13 cellular contexts compared by ENCODE assay signal in the genomic region with DNA sequence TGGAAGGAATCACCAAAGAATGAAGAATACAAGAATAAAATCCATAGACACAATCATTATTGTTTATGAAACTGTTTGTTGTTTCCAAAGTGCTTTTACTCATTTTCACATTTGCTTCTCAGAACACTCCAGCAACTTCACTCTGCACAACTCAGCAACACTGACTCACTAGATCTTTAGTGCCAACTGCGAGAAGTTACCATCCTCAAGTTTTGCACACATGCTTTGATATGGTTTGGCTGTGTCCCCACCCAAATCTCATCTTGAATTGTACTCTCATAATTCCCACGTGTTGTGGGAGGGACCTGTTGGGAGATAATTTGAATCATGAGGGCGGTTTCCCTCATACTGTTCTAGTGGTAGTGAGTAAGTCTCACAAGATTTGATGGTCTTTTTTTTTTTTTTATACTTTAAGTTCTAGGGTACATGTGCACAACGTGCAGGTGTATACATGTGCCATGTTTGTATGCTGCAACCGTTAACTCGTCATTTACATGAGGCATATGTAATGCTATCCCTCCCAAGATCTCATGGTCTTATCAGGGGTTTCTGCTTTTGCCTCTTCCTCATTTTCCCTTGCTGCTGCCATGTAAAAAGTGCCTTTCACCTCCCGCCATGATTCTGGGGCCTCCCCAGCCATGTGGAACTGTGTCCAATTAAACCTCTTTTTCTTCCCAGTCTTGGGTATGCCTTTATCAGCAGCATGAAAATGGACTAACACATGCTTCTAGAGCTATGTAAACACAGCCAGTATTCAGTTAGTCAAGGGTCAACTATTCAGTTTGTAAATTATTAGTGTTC. TPM values are rescaled to one million over a fixed set of nuclear protein-coding genes. Genes with fewer than 3 reads are reported as not detected.
DNase-seq lines count a peak whose midpoint lies in the region; ATAC-seq, FAIRE-seq and TF ChIP-seq lines count a peak whose summit lies in the region.
"Had no signal": no experiment of that assay in that cellular context is flagged by ENCODE, and none has a peak within 500 bp of the region (broad histone marks: within the 10 kb centered on the region; RNA-seq: fewer than 3 reads in every experiment).

No MANE protein-coding gene starts in this region.

- H3K9me3 Mint-ChIP-seq in naive thymus-derived CD4-positive, alpha-beta T cell: peaks cover 0 to 5% (median 0%) of the 10 kb centered on the region in 11 donors
- H3K9me3 Mint-ChIP-seq: activated B cell treated with CpG ODN at 0.5 μM for 24 hours had no signal

- ATAC-seq in A549 (peak in 1 of 2 experiments; percentile 50; a peak in 1 of 6 replicates), K562 (no peak)
- no peak for ATAC-seq in naive thymus-derived CD4-positive, alpha-beta T cell

- CTCF ChIA-PET in A549 (lab: Yijun Ruan, JAX): interaction anchor here (2.6 kb wide), 1 partner anchor 127 kb away, joined by 12 read pairs; no protein-coding TSS in a partner anchor
- CTCF ChIA-PET in K562 (lab: Yijun Ruan, JAX; ENCODE audit: low intra/inter-chr PET ratio): no interaction called here
- CTCF ChIA-PET in naive thymus-derived CD4-positive, alpha-beta T cell (lab: Charles Lee): interaction anchor here (1.8 kb wide), 1 partner anchor 127 kb away, joined by 12 read pairs; no protein-coding TSS in a partner anchor

- H3K4me2 ChIP-seq in A549: peak overlapping the region; percentile 26
- H3K4me2 ChIP-seq in DOHH2 (ENCODE audit: low read length): peak overlapping the region; percentile 12
- H3K4me2 ChIP-seq in K562 (ENCODE audit: insufficient read depth, low read length): no peak overlapping the region

- no peak for DNase-seq in A549 (ENCODE audit: low read depth in 1 of 2, low spot score in 1 of 2)
- DNase-seq in K562 (ENCODE audit: extremely low read depth in 1 of 4, low spot score in 3 of 4): no peak
- DNase-seq in naive thymus-derived CD4-positive, alpha-beta T cell: no peak
- no peak for DNase-seq in NK-92 (lab: John Stamatoyannopoulos, UW; ENCODE audit: unreplicated experiment)
- DNase-seq in spleen: no peak
- DNase-seq in DMS153 treated with DMSO at 0.1 percent for 48 hours (lab: John Stamatoyannopoulos, UW; ENCODE audit: unreplicated experiment): no peak
- DNase-seq in RKO (ENCODE audit: low spot score): no peak
- DNase-seq: activated B cell treated with CpG ODN at 0.5 μM for 24 hours, amniotic stem cell, NCI-H2227 treated with DMSO at 0.1 percent for 48 hours, SHP77 treated with DMSO at 0.1 percent for 48 hours had no signal

- H3K36me3 ChIP-seq in DOHH2 (ENCODE audit: control insufficient read depth, low read length) (peaks cover 43% of the 10 kb centered on the region), K562 (ENCODE audit: control insufficient read depth, insufficient read depth, low read length) (peaks cover 10% of the 10 kb centered on the region; the same call in 2 of the 3 replicates), spleen (peaks cover 0 to 4% (median 0%) of the 10 kb centered on the region in 6 donors)
- H3K36me3 ChIP-seq in naive thymus-derived CD4-positive, alpha-beta T cell (ENCODE audit: control insufficient read depth in 2 of 3, insufficient read depth in 3 of 3, low read length in 3 of 3): no peaks in the 10 kb centered on the region

- H3K4me3 ChIP-seq in A549 (no peak overlapping the region), DOHH2 (ENCODE audit: low read length) (no peak overlapping the region), K562 (no peak overlapping the region), spleen (no peak overlapping the region)
- H3K4me3 ChIP-seq in naive thymus-derived CD4-positive, alpha-beta T cell (ENCODE audit: low read length): no peak overlapping the region

- H4K20me1 ChIP-seq in DOHH2 (ENCODE audit: control insufficient read depth, insufficient read depth, low read depth, low read length) (peaks cover 4% of the 10 kb centered on the region), K562 (replicated peaks; ENCODE audit: control insufficient read depth, insufficient read depth, low read length) (no peaks in the 10 kb centered on the region; the same call in 1 of the 2 replicates)

- H3K27ac Mint-ChIP-seq in naive thymus-derived CD4-positive, alpha-beta T cell: peak overlapping the region in 6 of 9 donors; percentile 1 to 84 (median 61)

- H2AFZ ChIP-seq in K562 (ENCODE audit: low read depth, low read length): no peak overlapping the region

- H3K4me1 ChIP-seq in A549 (peaks cover 39% of the 10 kb centered on the region), DOHH2 (ENCODE audit: control insufficient read depth, low read length) (peaks cover 84% of the 10 kb centered on the region), K562 (replicated peaks in 1 of 2; ENCODE audit: control insufficient read depth in 2 of 2, insufficient read depth in 2 of 2, low read length in 2 of 2) (no peaks in the 10 kb centered on the region; a peak in 1 of 5 replicates), spleen (peaks cover 11 to 54% (median 20%) of the 10 kb centered on the region in 6 donors)
- H3K4me1 ChIP-seq in naive thymus-derived CD4-positive, alpha-beta T cell (ENCODE audit: control insufficient read depth in 2 of 2, insufficient read depth in 2 of 2, low read length in 2 of 2): peaks cover 0 to 8% of the 10 kb centered on the region in 2 donors

- TF ChIP-seq EP300 in A549 (IDR thresholded peaks at IDR 0.05) (no peak), K562 (IDR thresholded peaks at IDR 0.05; ENCODE audit: low read length) (no peak)

- no peaks in the 10 kb centered on the region for H3K9me1 ChIP-seq in K562 (ENCODE audit: control insufficient read depth, insufficient read depth, low read length)

- in situ Hi-C loops in K562 (cut with MboI): no loop called here

- H3K27me3 ChIP-seq in DOHH2 (ENCODE audit: control insufficient read depth, low read length): no peaks in the 10 kb centered on the region
- H3K27me3 ChIP-seq in K562 (ENCODE audit: control insufficient read depth in 2 of 2, insufficient read depth in 2 of 2, low read length in 2 of 2): no peaks in the 10 kb centered on the region
- no peaks in the 10 kb centered on the region for H3K27me3 ChIP-seq in naive thymus-derived CD4-positive, alpha-beta T cell (ENCODE audit: control insufficient read depth in 2 of 2, insufficient read depth in 2 of 2, low read length in 2 of 2)
- no peaks in the 10 kb centered on the region for H3K27me3 ChIP-seq in spleen (replicated peaks in 1 of 7)

- H3K4me3 Mint-ChIP-seq in naive thymus-derived CD4-positive, alpha-beta T cell: no peak overlapping the region
- H3K4me3 Mint-ChIP-seq: activated B cell treated with CpG ODN at 0.5 μM for 24 hours had no signal

- TF ChIP-seq CTCF in A549 (IDR thresholded peaks at IDR 0.05) (no peak), DOHH2 (IDR thresholded peaks at IDR 0.05; ENCODE audit: low read depth, low read length, poor library complexity, severe bottlenecking) (no peak), K562 (IDR thresholded peaks at IDR 0.05 in 2 of 3, conservative IDR thresholded peaks at IDR 0.05 in 1 of 3; ENCODE audit: insufficient read depth in 2 of 3, low read depth in 1 of 3, low read length in 3 of 3) (no peak), spleen (IDR thresholded peaks at IDR 0.05 in 8 of 11, conservative IDR thresholded peaks at IDR 0.05 in 3 of 11) (no peak)

- H3K9me2 ChIP-seq in DOHH2 (replicated peaks; ENCODE audit: control insufficient read depth, low read length): no peaks in the 10 kb centered on the region

- TF ChIP-seq RAD21 in A549 (conservative IDR thresholded peaks at IDR 0.05 in 1 of 2, IDR thresholded peaks at IDR 0.05 in 1 of 2) (no peak), K562 (CRISPR knock-in tag; conservative IDR thresholded peaks at IDR 0.05 in 1 of 2, IDR thresholded peaks at IDR 0.05 in 1 of 2) (no peak)

- no TSS peak for BruUV-seq in K562 (replicated peaks; lab: Mats Ljungman, UMichigan)

- H3K27ac ChIP-seq in A549: no peak overlapping the region
- H3K27ac ChIP-seq in DOHH2 (ENCODE audit: low read depth, low read length): peak overlapping the region; percentile 38
- no peak overlapping the region; the same call in 2 of the 3 replicates for H3K27ac ChIP-seq in K562 (ENCODE audit: extremely low read depth, low read depth, low read length)
- no peak overlapping the region for H3K27ac ChIP-seq in naive thymus-derived CD4-positive, alpha-beta T cell (ENCODE audit: low read depth, low read length)
- no peak overlapping the region for H3K27ac ChIP-seq in spleen

- H3K9me3 ChIP-seq in A549 (no peaks in the 10 kb centered on the region), DOHH2 (ENCODE audit: control insufficient read depth, insufficient read depth, low read length) (no peaks in the 10 kb centered on the region), K562 (replicated peaks; ENCODE audit: control insufficient read depth, insufficient read depth, low read depth, low read length) (no peaks in the 10 kb centered on the region), spleen (peaks cover 0 to 5% (median 0%) of the 10 kb centered on the region in 8 donors)
- no peaks in the 10 kb centered on the region for H3K9me3 ChIP-seq in naive thymus-derived CD4-positive, alpha-beta T cell (ENCODE audit: control insufficient read depth in 2 of 3, low read length in 3 of 3)

- FAIRE-seq in A549 (lab: Jason Lieb, UNC) (no peak), K562 (lab: Jason Lieb, UNC) (no peak)
- FAIRE-seq: endometrium had no signal

- no peaks in the 10 kb centered on the region for H3K27me3 Mint-ChIP-seq in naive thymus-derived CD4-positive, alpha-beta T cell
- H3K27me3 Mint-ChIP-seq: activated B cell treated with CpG ODN at 0.5 μM for 24 hours had no signal

- peaks cover 0 to 18% (median 7%) of the 10 kb centered on the region in 5 donors for H3K36me3 Mint-ChIP-seq in naive thymus-derived CD4-positive, alpha-beta T cell

- peaks cover 22% of the 10 kb centered on the region for H3F3A ChIP-seq in DOHH2 (ENCODE audit: control insufficient read depth, insufficient read depth)

- TF ChIP-seq POLR2A in A549 (IDR thresholded peaks at IDR 0.05; ENCODE audit: low read length) (no peak), K562 (conservative IDR thresholded peaks at IDR 0.05) (no peak), spleen (IDR thresholded peaks at IDR 0.05) (no peak)

- peaks cover 15 to 62% (median 49%) of the 10 kb centered on the region in 7 donors for H3K4me1 Mint-ChIP-seq in naive thymus-derived CD4-positive, alpha-beta T cell

- no peak overlapping the region for H3K9ac ChIP-seq in K562 (ENCODE audit: insufficient read depth in 1 of 2, low read depth in 2 of 2, low read length in 2 of 2)

- WGBS in A549 (ENCODE audit: missing lambda C conversion rate): 85% methylated on average over 7 of the region's 7 CpGs
- 86% methylated on average over 7 of the region's 7 CpGs for WGBS in K562 (ENCODE audit: insufficient coverage, low coverage, missing lambda C conversion rate)
- 89 to 97% (median 92%) methylated on average over 7 of the region's 7 CpGs for WGBS in spleen, 5 donors

- POLR2A ChIA-PET in A549 (lab: Yijun Ruan, JAX) (no interaction called here), K562 (lab: Yijun Ruan, JAX) (no interaction called here)
- POLR2A ChIA-PET in naive thymus-derived CD4-positive, alpha-beta T cell (lab: Charles Lee): no interaction called here

- intact Hi-C loops in K562 (cut with micrococcal nuclease): loop anchor here (2.0 to 5.0 kb wide), 3 partner anchors 35 to 173 kb away; a partner anchor contains a TSS
- intact Hi-C loops in naive thymus-derived CD4-positive, alpha-beta T cell (cut with micrococcal nuclease): loop anchor here (2.0 to 5.0 kb wide), 2 partner anchors 35 to 37 kb away; a partner anchor contains a TSS
- intact Hi-C loops in spleen (cut with DNase I; ENCODE audit: low total_unique reads): loop anchor here (2.0 kb wide), 1 partner anchor 127 kb away; no protein-coding TSS in a partner anchor

- H3K79me2 ChIP-seq in DOHH2 (ENCODE audit: control insufficient read depth, low read length) (peaks cover 100% of the 10 kb centered on the region), K562 (ENCODE audit: control insufficient read depth, insufficient read depth, low read length) (peaks cover 98% of the 10 kb centered on the region)

RNA-seq across cellular contexts. Expression of a gene that starts 36.9 kb away (rescaled TPM):
- polyA plus RNA-seq in A549 (2011; rRNA removed) (185 and 240 TPM in 2 replicates), A549 (2017; fragmentation: RNase III; extraction: RNeasy Plus Mini Kit Qiagen cat#74134 plus additional on column Dnase treatment) (89.7 to 93.1 TPM (median 92.0 TPM) in 3 replicates), K562 (2011; rRNA removed) (125 and 162 TPM in 2 replicates), K562 (2014; fragmentation: Illumina TruSeq; extraction: Trizol) (104 and 120 TPM in 2 replicates), K562 (2014; fragmentation: Nextera tagmentation; extraction: Ambion mirVana) (10 to 100 TPM; 23.6 to 24.5 TPM), K562 (2014; rRNA removed) (69.5 and 78.9 TPM in 2 replicates), spleen (10 to 100 TPM; 26.7 to 29.4 (median 28.3) TPM)
- 98.2 and 145 TPM in 2 replicates for polyA plus RNA-seq in A549 (2012; cell fraction: cytosol; rRNA removed)
- 117 and 204 TPM in 2 replicates for polyA plus RNA-seq in A549 (2012; cell fraction: nucleus; rRNA removed)
- polyA minus RNA-seq in A549 (2011; rRNA and poly(A)+ RNA removed): 342 and 417 TPM in 2 replicates
- 50.5 and 114 TPM in 2 replicates for total RNA-seq in K562 (2011; cell fraction: chromatin; rRNA removed; ENCODE audit: low replicate concordance)
- 35.4 and 43.6 TPM in 2 replicates for total RNA-seq in K562 (2011; cell fraction: nucleolus; rRNA removed)
- 53.7 and 70.5 TPM in 2 replicates for total RNA-seq in K562 (2011; cell fraction: nucleoplasm; rRNA removed)
- total RNA-seq in K562 (2014; rRNA removed) (47.5 and 62.6 TPM in 2 replicates), K562 (2014; rRNA removed; fragmentation: Illumina TruSeq; extraction: Trizol) (72.9 and 76.9 TPM in 2 replicates), K562 (2015; rRNA removed; fragmentation: Illumina TruSeq; extraction: Trizol) (66.7 and 71.4 TPM in 2 replicates), K562 (2021) (70.4 and 73.2 TPM in 2 replicates), spleen (100 to 1,000 TPM in 3 of 7 donors, 10 to 100 TPM in 4; 54.7 to 130 (median 68.7) TPM)
- 198 and 220 TPM in 2 replicates for polyA plus RNA-seq in K562 (2011; cell fraction: cytosol; rRNA removed)
- 189 and 225 TPM in 2 replicates for polyA plus RNA-seq in K562 (2011; cell fraction: nucleus; rRNA removed)
- polyA plus RNA-seq in K562 (2012): 65.5 and 75.7 TPM in 2 replicates
- polyA minus RNA-seq in K562 (2011; rRNA and poly(A)+ RNA removed): 178 and 195 TPM in 2 replicates
- polyA minus RNA-seq in K562 (2011; cell fraction: cytosol; rRNA and poly(A)+ RNA removed): 78.4 and 91.4 TPM in 2 replicates
- polyA minus RNA-seq in K562 (2011; cell fraction: nucleus; rRNA and poly(A)+ RNA removed): 36.9 and 68.3 TPM in 2 replicates
- total RNA-seq in naive thymus-derived CD4-positive, alpha-beta T cell: 10 to 100 TPM; 58.8 to 94.2 (median 74.0) TPM
- 10 to 100 TPM; 57.5 to 85.6 TPM for polyA plus RNA-seq in naive thymus-derived CD4-positive, alpha-beta T cell
